27 cellular contexts compared by ENCODE assay signal in genomic region chr20:31643522-31643921, GRCh38. TPM values are rescaled to one million over a fixed set of nuclear protein-coding genes. Genes with fewer than 3 reads are reported as not detected.
"Had no signal": no experiment of that assay in that cellular context is flagged by ENCODE, and none has a peak within 500 bp of the region (broad histone marks: within the 10 kb centered on the region; RNA-seq: fewer than 3 reads in every experiment).

No MANE protein-coding gene starts in this region.

- H3K27me3 ChIP-seq: colonic mucosa, heart right ventricle had no signal

- H3K36me3 ChIP-seq: adrenal gland, colonic mucosa, esophagus squamous epithelium, gastroesophageal sphincter, heart right ventricle had no signal

- H3K4me1 ChIP-seq: adrenal gland, body of pancreas, colonic mucosa, esophagus squamous epithelium, gastroesophageal sphincter had no signal

- H3K9me3 ChIP-seq: adrenal gland, body of pancreas, colonic mucosa, esophagus squamous epithelium, gastroesophageal sphincter, heart right ventricle had no signal

- DNase-seq: activated CD4-positive, alpha-beta memory T cell treated with anti-CD3 and anti-CD28 coated beads for 36 hours; activated CD4-positive, alpha-beta T cell treated with anti-CD3 and anti-CD28 coated beads for 36 hours; activated CD4-positive, alpha-beta T cell treated with anti-CD3 and anti-CD28 coated beads, Interleukin-2, amount 10 ng/mL, durations not matched to agents 24 days and 14 days; activated CD4-positive, CD25-positive, alpha-beta regulatory T cell; activated CD4-positive, CD25-positive, alpha-beta regulatory T cell treated with anti-CD3 and anti-CD28 coated beads, Interleukin-2, amount 50 U/mL, for 72 hours; activated CD8-positive, alpha-beta memory T cell treated with anti-CD3 and anti-CD28 coated beads, Interleukin-2, amount 50 U/mL, for 4 hours; activated CD8-positive, alpha-beta T cell treated with anti-CD3 and anti-CD28 coated beads, Interleukin-2, amount 10 ng/mL, durations not matched to agents 7 days and 5 days; activated effector memory CD4-positive, alpha-beta T cell treated with anti-CD3 and anti-CD28 coated beads, Interleukin-2, amount 50 U/mL, for 16 hours; activated naive CD4-positive, alpha-beta T cell treated with anti-CD3 and anti-CD28 coated beads for 36 hours; activated naive CD8-positive, alpha-beta T cell treated with anti-CD3 and anti-CD28 coated beads for 36 hours; activated naive CD8-positive, alpha-beta T cell treated with anti-CD3 and anti-CD28 coated beads, Interleukin-2, amount 50 U/mL, for 24 hours; activated T-cell treated with anti-CD3 and anti-CD28 coated beads, Interleukin-2, amount 50 U/mL, for 1 hour; activated T-cell treated with anti-CD3 and anti-CD28 coated beads, Interleukin-2, amount 50 U/mL, for 48 hours; adrenal gland; amygdala; aorta; body of pancreas; caudate nucleus; colonic mucosa; effector CD8-positive, alpha-beta T cell; esophagus squamous epithelium; foreskin melanocyte; heart right ventricle had no signal

- H3K4me3 ChIP-seq: adrenal gland, body of pancreas, colonic mucosa, esophagus squamous epithelium, gastroesophageal sphincter, heart right ventricle had no signal

- H3K27ac ChIP-seq: adrenal gland, body of pancreas, colonic mucosa, epithelial cell of prostate, esophagus squamous epithelium, gastroesophageal sphincter, heart right ventricle had no signal

RNA-seq across cellular contexts. Expression of gene COX4I2, which starts 5.8 kb away (rescaled TPM):
- polyA plus RNA-seq: endothelial cell of umbilical vein, fibroblast of lung had no signal
